Comparison of ENCODE assay signal across 10 cellular contexts in genomic region chr2:105926960-105927678, GRCh38.
DNase-seq lines count a peak whose midpoint lies in the region; TF ChIP-seq lines count a peak whose summit lies in the region.
"Had no signal": no experiment of that assay in that cellular context is flagged by ENCODE, and none has a peak within 500 bp of the region (broad histone marks: within the 10 kb centered on the region; RNA-seq: fewer than 3 reads in every experiment).

No MANE protein-coding gene starts in this region.

- H3K27me3 ChIP-seq in MM.1S (replicated peaks; ENCODE audit: insufficient read depth, low read length) (no peaks in the 10 kb centered on the region), neural progenitor cell (no peaks in the 10 kb centered on the region)
- H3K27me3 ChIP-seq: neutrophil had no signal

- H2AFZ ChIP-seq in MM.1S (ENCODE audit: low read length): peak overlapping the region; percentile 48; the same call in 1 of the 2 replicates
- H2AFZ ChIP-seq in neural progenitor cell (replicated peaks): no peak overlapping the region

- H3K4me3 Mint-ChIP-seq in activated CD4-positive, alpha-beta memory T cell treated with anti-CD3 and anti-CD28 coated beads, Interleukin-2, amount 10 ng/mL, durations not matched to agents 7 days and 5 days: no peak overlapping the region
- H3K4me3 Mint-ChIP-seq in neural progenitor cell (no peak overlapping the region), nephron progenitor cell (no peak overlapping the region)

- peak overlapping the region; percentile 76 for H3K27ac Mint-ChIP-seq in activated CD4-positive, alpha-beta memory T cell treated with anti-CD3 and anti-CD28 coated beads, Interleukin-2, amount 10 ng/mL, durations not matched to agents 7 days and 5 days
- no peak overlapping the region for H3K27ac Mint-ChIP-seq in neural progenitor cell
- H3K27ac Mint-ChIP-seq in nephron progenitor cell: no peak overlapping the region

- peaks cover 6% of the 10 kb centered on the region for H3K36me3 Mint-ChIP-seq in activated CD4-positive, alpha-beta memory T cell treated with anti-CD3 and anti-CD28 coated beads, Interleukin-2, amount 10 ng/mL, durations not matched to agents 7 days and 5 days (ENCODE audit: low read depth)
- H3K36me3 Mint-ChIP-seq in neural progenitor cell (no peaks in the 10 kb centered on the region), nephron progenitor cell (ENCODE audit: low read depth) (no peaks in the 10 kb centered on the region)

- H3K9me2 ChIP-seq in MM.1S (replicated peaks; ENCODE audit: insufficient read depth, low read length): no peaks in the 10 kb centered on the region

- H3K4me3 ChIP-seq in MM.1S (ENCODE audit: low read length) (no peak overlapping the region), neural progenitor cell (no peak overlapping the region)

- H3K4me1 Mint-ChIP-seq in activated CD4-positive, alpha-beta memory T cell treated with anti-CD3 and anti-CD28 coated beads, Interleukin-2, amount 10 ng/mL, durations not matched to agents 7 days and 5 days: peaks cover 42% of the 10 kb centered on the region
- H3K4me1 Mint-ChIP-seq in neural progenitor cell (peaks cover 14% of the 10 kb centered on the region), nephron progenitor cell (peaks cover 11% of the 10 kb centered on the region)

- TF ChIP-seq CTCF in MM.1S (IDR thresholded peaks at IDR 0.05; ENCODE audit: low read length): no peak
- TF ChIP-seq CTCF in neural progenitor cell (IDR thresholded peaks at IDR 0.05): no peak
- no peak for TF ChIP-seq CTCF in nephron progenitor cell (IDR thresholded peaks at IDR 0.05)

- H3K4me1 ChIP-seq in MM.1S (ENCODE audit: low read length): peaks cover 21% of the 10 kb centered on the region
- H3K4me1 ChIP-seq in neural progenitor cell: no peaks in the 10 kb centered on the region

- CTCF ChIA-PET in activated CD4-positive, alpha-beta memory T cell treated with anti-CD3 and anti-CD28 coated beads, Interleukin-2, amount 10 ng/mL, durations not matched to agents 7 days and 5 days (lab: Charles Lee): interaction anchor here (0.9 to 2.0 kb wide), 6 partner anchors 15 to 171 kb away, joined by 3 to 5 read pairs (median 4); no protein-coding TSS in a partner anchor

- POLR2A ChIA-PET in activated CD4-positive, alpha-beta memory T cell treated with anti-CD3 and anti-CD28 coated beads, Interleukin-2, amount 10 ng/mL, durations not matched to agents 7 days and 5 days (lab: Charles Lee): interaction anchor here (0.6 to 2.0 kb wide), 13 partner anchors 8 to 183 kb away, joined by 3 to 8 read pairs (median 4); no protein-coding TSS in a partner anchor

- peak; percentile 59 for DNase-seq in MM.1S
- DNase-seq in activated CD4-positive, alpha-beta memory T cell treated with anti-CD3 and anti-CD28 coated beads, Interleukin-2, amount 10 ng/mL, durations not matched to agents 7 days and 5 days: peak; percentile 77
- peak; percentile 68 for DNase-seq in central memory CD4-positive, alpha-beta T cell
- peak; percentile 18 for DNase-seq in stimulated activated CD8-positive, alpha-beta memory T cell treated with anti-CD3 and anti-CD28 coated beads, Interleukin-15, amount 100 ng/mL, for 1 hour (ENCODE audit: low read depth)
- no peak for DNase-seq in neural progenitor cell (ENCODE audit: low spot score)
- no peak for DNase-seq in nephron progenitor cell
- DNase-seq in LoVo (ENCODE audit: low spot score): no peak
- no peak for DNase-seq in NCI-H524 (lab: John Stamatoyannopoulos, UW)
- DNase-seq: DMS 273 treated with DMSO at 0.1 percent for 48 hours had no signal

- H3K27ac ChIP-seq in MM.1S (ENCODE audit: low read length): 0 out of 2 replicates have a peak overlapping the region, but pooled peaks have one; percentile 7
- H3K27ac ChIP-seq in neural progenitor cell: no peak overlapping the region
- H3K27ac ChIP-seq: neutrophil had no signal

- H3K27me3 Mint-ChIP-seq in activated CD4-positive, alpha-beta memory T cell treated with anti-CD3 and anti-CD28 coated beads, Interleukin-2, amount 10 ng/mL, durations not matched to agents 7 days and 5 days: no peaks in the 10 kb centered on the region
- H3K27me3 Mint-ChIP-seq in neural progenitor cell (ENCODE audit: insufficient read depth, low read depth): peaks cover 6% of the 10 kb centered on the region
- no peaks in the 10 kb centered on the region for H3K27me3 Mint-ChIP-seq in nephron progenitor cell (ENCODE audit: low read depth, poor library complexity)

- H3K79me2 ChIP-seq in MM.1S (ENCODE audit: low read length): no peaks in the 10 kb centered on the region
- H3K79me2 ChIP-seq in neural progenitor cell (ENCODE audit: low read depth): no peaks in the 10 kb centered on the region

- H3K9me3 ChIP-seq in MM.1S (replicated peaks; ENCODE audit: insufficient read depth, low read length): no peaks in the 10 kb centered on the region
- H3K9me3 ChIP-seq in neural progenitor cell (ENCODE audit: low read depth): no peaks in the 10 kb centered on the region

- H3K9ac ChIP-seq in MM.1S (ENCODE audit: low read length) (no peak overlapping the region), neural progenitor cell (no peak overlapping the region)

- peaks cover 4% of the 10 kb centered on the region for H3K9me3 Mint-ChIP-seq in activated CD4-positive, alpha-beta memory T cell treated with anti-CD3 and anti-CD28 coated beads, Interleukin-2, amount 10 ng/mL, durations not matched to agents 7 days and 5 days
- H3K9me3 Mint-ChIP-seq in neural progenitor cell (peaks cover 2% of the 10 kb centered on the region), nephron progenitor cell (peaks cover 2% of the 10 kb centered on the region)

- H4K20me1 ChIP-seq in MM.1S (ENCODE audit: insufficient read depth, low read length) (no peaks in the 10 kb centered on the region), neural progenitor cell (ENCODE audit: low read depth) (no peaks in the 10 kb centered on the region)

- H3K36me3 ChIP-seq in MM.1S (replicated peaks; ENCODE audit: insufficient read depth, low read length) (no peaks in the 10 kb centered on the region), neural progenitor cell (no peaks in the 10 kb centered on the region)
- H3K36me3 ChIP-seq: neutrophil had no signal

- H3F3A ChIP-seq in MM.1S (ENCODE audit: insufficient read depth, low read length) (no peaks in the 10 kb centered on the region), neural progenitor cell (ENCODE audit: low read depth) (no peaks in the 10 kb centered on the region)

- H3K4me2 ChIP-seq in MM.1S (ENCODE audit: low read depth, low read length) (peak overlapping the region; percentile 11; the same call in 1 of the 2 replicates), neural progenitor cell (no peak overlapping the region)

Comparison
In these comparisons a context has a peak if more than half of its experiments do, and no peak if none do; other contexts are left out.
1. DNase-seq: peak in MM.1S (single experiment), activated CD4-positive, alpha-beta memory T cell treated with anti-CD3 and anti-CD28 coated beads, Interleukin-2, amount 10 ng/mL, durations not matched to agents 7 days and 5 days (single experiment), central memory CD4-positive, alpha-beta T cell (single experiment) and stimulated activated CD8-positive, alpha-beta memory T cell treated with anti-CD3 and anti-CD28 coated beads, Interleukin-15, amount 100 ng/mL, for 1 hour (single experiment); none in neural progenitor cell (single experiment), nephron progenitor cell (single experiment), LoVo (single experiment) and NCI-H524 (0 of 2).